Comparison of ENCODE assay signal across 1 cellular context in the genomic region with DNA sequence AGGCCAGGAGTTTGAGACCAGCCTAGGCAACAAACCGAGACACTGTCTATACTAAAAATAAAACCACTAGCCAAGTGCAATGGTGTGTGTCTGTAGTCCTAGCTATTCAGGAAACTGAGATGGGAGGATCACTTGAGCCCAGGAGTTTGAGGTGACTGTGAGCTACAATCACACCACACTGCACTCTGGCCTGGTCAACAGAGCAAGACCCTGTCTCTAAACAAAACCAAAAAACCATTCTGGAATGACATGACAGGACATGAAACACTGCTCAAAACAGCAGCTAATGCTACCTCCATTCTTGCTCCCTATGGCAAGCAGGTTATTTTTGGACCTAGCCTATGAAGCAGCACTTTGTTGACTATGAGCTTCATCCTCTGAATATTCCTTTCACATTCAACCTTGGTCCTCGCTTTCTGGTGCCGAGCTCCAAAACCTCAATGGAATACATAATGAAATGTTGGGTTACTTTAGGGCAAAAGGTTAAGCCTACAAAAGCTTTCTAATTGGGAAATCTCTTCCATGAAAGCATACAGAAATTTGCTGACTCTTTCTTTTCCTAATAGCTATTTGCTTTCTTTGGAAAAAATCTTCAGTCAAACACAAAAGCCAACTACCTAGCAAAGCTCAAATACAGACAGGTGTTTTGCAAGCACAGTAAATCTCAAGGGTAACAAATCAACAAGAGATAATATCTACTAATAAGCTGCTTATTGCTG.
A peak's percentile ranks its signal among the peaks of the same experiment; 100 is the strongest.
TF ChIP-seq lines count a peak whose summit lies in the region.

No MANE protein-coding gene starts in this region.

TF ChIP-seq in HepG2, 621 proteins besides CTCF, POLR2A, EP300 and RAD21 (continued from another document and continues in another):
- TF ChIP-seq KLF16 (CRISPR knock-in tag; IDR thresholded peaks at IDR 0.05) (0 out of 4 replicates have a peak, but pooled peaks of 1 of the 2 experiments have one; percentile 59), NR2F6 (IDR thresholded peaks at IDR 0.05) (peak; percentile 99), NR2F6 (CRISPR knock-in tag; IDR thresholded peaks at IDR 0.05) (peak; percentile 96), MED1 (CRISPR knock-in tag; IDR thresholded peaks at IDR 0.05) (peak; percentile 29; the same call in 1 of the 2 replicates), SOX13 (IDR thresholded peaks at IDR 0.05) (0 out of 2 replicates have a peak, but pooled peaks have one; percentile 60), SOX13 (CRISPR knock-in tag; conservative IDR thresholded peaks at IDR 0.05 in 1 of 2, IDR thresholded peaks at IDR 0.05 in 1 of 2) (peak in 1 of 2 experiments; percentile 93; a peak in 2 of 4 replicates), HMG20A (CRISPR knock-in tag; IDR thresholded peaks at IDR 0.05; ENCODE audit: borderline replicate concordance) (peak; percentile 87), ARNT2 (CRISPR knock-in tag; IDR thresholded peaks at IDR 0.05; ENCODE audit: low read depth) (0 out of 2 replicates have a peak, but pooled peaks have one; percentile 26), ZNF431 (CRISPR knock-in tag; IDR thresholded peaks at IDR 0.05; ENCODE audit: borderline replicate concordance, low read depth) (no peak), ETV6 (CRISPR knock-in tag; conservative IDR thresholded peaks at IDR 0.05) (no peak), HOXA7 (CRISPR knock-in tag; IDR thresholded peaks at IDR 0.05) (no peak), SATB2 (CRISPR knock-in tag; IDR thresholded peaks at IDR 0.05) (peak; percentile 86; the same call in 1 of the 2 replicates), ZNF335 (CRISPR knock-in tag; IDR thresholded peaks at IDR 0.05) (no peak), RXRB (CRISPR knock-in tag; IDR thresholded peaks at IDR 0.05; ENCODE audit: borderline replicate concordance) (peak; percentile 80), ZNF296 (CRISPR knock-in tag; conservative IDR thresholded peaks at IDR 0.05) (no peak), ZNF292 (CRISPR knock-in tag; IDR thresholded peaks at IDR 0.05; ENCODE audit: borderline replicate concordance, low read depth) (peak; percentile 79; the same call in 1 of the 2 replicates), NR2F1 (CRISPR knock-in tag; IDR thresholded peaks at IDR 0.05) (peak; percentile 62 to 94; a peak in 3 of 4 replicates), SNAI1 (CRISPR knock-in tag; IDR thresholded peaks at IDR 0.05; ENCODE audit: borderline replicate concordance) (0 out of 2 replicates have a peak, but pooled peaks have one; percentile 42), ZNF121 (CRISPR knock-in tag; IDR thresholded peaks at IDR 0.05) (peak; percentile 93), FOXO1 (CRISPR knock-in tag; IDR thresholded peaks at IDR 0.05) (peak; percentile 49; the same call in 1 of the 2 replicates), KLF6 (CRISPR knock-in tag; IDR thresholded peaks at IDR 0.05) (0 out of 2 replicates have a peak, but pooled peaks have one; percentile 71), BCL6 (CRISPR knock-in tag; IDR thresholded peaks at IDR 0.05) (peak; percentile 99), ZNF138 (CRISPR knock-in tag; IDR thresholded peaks at IDR 0.05; ENCODE audit: low read depth) (no peak), ZNF101 (CRISPR knock-in tag; IDR thresholded peaks at IDR 0.05; ENCODE audit: borderline replicate concordance, low read depth) (no peak), ASH2L (IDR thresholded peaks at IDR 0.05; ENCODE audit: insufficient read length, low read depth, low read length) (peak; percentile 27)
- TF ChIP-seq, protein P1, sequence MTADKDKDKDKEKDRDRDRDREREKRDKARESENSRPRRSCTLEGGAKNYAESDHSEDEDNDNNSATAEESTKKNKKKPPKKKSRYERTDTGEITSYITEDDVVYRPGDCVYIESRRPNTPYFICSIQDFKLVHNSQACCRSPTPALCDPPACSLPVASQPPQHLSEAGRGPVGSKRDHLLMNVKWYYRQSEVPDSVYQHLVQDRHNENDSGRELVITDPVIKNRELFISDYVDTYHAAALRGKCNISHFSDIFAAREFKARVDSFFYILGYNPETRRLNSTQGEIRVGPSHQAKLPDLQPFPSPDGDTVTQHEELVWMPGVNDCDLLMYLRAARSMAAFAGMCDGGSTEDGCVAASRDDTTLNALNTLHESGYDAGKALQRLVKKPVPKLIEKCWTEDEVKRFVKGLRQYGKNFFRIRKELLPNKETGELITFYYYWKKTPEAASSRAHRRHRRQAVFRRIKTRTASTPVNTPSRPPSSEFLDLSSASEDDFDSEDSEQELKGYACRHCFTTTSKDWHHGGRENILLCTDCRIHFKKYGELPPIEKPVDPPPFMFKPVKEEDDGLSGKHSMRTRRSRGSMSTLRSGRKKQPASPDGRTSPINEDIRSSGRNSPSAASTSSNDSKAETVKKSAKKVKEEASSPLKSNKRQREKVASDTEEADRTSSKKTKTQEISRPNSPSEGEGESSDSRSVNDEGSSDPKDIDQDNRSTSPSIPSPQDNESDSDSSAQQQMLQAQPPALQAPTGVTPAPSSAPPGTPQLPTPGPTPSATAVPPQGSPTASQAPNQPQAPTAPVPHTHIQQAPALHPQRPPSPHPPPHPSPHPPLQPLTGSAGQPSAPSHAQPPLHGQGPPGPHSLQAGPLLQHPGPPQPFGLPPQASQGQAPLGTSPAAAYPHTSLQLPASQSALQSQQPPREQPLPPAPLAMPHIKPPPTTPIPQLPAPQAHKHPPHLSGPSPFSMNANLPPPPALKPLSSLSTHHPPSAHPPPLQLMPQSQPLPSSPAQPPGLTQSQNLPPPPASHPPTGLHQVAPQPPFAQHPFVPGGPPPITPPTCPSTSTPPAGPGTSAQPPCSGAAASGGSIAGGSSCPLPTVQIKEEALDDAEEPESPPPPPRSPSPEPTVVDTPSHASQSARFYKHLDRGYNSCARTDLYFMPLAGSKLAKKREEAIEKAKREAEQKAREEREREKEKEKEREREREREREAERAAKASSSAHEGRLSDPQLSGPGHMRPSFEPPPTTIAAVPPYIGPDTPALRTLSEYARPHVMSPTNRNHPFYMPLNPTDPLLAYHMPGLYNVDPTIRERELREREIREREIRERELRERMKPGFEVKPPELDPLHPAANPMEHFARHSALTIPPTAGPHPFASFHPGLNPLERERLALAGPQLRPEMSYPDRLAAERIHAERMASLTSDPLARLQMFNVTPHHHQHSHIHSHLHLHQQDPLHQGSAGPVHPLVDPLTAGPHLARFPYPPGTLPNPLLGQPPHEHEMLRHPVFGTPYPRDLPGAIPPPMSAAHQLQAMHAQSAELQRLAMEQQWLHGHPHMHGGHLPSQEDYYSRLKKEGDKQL (CRISPR knock-in tag; IDR thresholded peaks at IDR 0.05; ENCODE audit: low read depth), result peak; percentile 99
- TF ChIP-seq, protein P2, sequence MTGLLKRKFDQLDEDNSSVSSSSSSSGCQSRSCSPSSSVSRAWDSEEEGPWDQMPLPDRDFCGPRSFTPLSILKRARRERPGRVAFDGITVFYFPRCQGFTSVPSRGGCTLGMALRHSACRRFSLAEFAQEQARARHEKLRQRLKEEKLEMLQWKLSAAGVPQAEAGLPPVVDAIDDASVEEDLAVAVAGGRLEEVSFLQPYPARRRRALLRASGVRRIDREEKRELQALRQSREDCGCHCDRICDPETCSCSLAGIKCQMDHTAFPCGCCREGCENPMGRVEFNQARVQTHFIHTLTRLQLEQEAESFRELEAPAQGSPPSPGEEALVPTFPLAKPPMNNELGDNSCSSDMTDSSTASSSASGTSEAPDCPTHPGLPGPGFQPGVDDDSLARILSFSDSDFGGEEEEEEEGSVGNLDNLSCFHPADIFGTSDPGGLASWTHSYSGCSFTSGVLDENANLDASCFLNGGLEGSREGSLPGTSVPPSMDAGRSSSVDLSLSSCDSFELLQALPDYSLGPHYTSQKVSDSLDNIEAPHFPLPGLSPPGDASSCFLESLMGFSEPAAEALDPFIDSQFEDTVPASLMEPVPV (CRISPR knock-in tag; IDR thresholded peaks at IDR 0.05), result 0 out of 2 replicates have a peak, but pooled peaks have one; percentile 12
- TF ChIP-seq, protein P3, sequence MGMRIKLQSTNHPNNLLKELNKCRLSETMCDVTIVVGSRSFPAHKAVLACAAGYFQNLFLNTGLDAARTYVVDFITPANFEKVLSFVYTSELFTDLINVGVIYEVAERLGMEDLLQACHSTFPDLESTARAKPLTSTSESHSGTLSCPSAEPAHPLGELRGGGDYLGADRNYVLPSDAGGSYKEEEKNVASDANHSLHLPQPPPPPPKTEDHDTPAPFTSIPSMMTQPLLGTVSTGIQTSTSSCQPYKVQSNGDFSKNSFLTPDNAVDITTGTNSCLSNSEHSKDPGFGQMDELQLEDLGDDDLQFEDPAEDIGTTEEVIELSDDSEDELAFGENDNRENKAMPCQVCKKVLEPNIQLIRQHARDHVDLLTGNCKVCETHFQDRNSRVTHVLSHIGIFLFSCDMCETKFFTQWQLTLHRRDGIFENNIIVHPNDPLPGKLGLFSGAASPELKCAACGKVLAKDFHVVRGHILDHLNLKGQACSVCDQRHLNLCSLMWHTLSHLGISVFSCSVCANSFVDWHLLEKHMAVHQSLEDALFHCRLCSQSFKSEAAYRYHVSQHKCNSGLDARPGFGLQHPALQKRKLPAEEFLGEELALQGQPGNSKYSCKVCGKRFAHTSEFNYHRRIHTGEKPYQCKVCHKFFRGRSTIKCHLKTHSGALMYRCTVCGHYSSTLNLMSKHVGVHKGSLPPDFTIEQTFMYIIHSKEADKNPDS (CRISPR knock-in tag; IDR thresholded peaks at IDR 0.05), result peak; percentile 55; the same call in 1 of the 2 replicates
- TF ChIP-seq, protein P4, sequence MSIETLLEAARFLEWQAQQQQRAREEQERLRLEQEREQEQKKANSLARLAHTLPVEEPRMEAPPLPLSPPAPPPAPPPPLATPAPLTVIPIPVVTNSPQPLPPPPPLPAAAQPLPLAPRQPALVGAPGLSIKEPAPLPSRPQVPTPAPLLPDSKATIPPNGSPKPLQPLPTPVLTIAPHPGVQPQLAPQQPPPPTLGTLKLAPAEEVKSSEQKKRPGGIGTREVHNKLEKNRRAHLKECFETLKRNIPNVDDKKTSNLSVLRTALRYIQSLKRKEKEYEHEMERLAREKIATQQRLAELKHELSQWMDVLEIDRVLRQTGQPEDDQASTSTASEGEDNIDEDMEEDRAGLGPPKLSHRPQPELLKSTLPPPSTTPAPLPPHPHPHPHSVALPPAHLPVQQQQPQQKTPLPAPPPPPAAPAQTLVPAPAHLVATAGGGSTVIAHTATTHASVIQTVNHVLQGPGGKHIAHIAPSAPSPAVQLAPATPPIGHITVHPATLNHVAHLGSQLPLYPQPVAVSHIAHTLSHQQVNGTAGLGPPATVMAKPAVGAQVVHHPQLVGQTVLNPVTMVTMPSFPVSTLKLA (IDR thresholded peaks at IDR 0.05), result no peak
- TF ChIP-seq, protein P5, sequence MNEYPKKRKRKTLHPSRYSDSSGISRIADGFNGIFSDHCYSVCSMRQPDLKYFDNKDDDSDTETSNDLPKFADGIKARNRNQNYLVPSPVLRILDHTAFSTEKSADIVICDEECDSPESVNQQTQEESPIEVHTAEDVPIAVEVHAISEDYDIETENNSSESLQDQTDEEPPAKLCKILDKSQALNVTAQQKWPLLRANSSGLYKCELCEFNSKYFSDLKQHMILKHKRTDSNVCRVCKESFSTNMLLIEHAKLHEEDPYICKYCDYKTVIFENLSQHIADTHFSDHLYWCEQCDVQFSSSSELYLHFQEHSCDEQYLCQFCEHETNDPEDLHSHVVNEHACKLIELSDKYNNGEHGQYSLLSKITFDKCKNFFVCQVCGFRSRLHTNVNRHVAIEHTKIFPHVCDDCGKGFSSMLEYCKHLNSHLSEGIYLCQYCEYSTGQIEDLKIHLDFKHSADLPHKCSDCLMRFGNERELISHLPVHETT (CRISPR knock-in tag; conservative IDR thresholded peaks at IDR 0.05), result no peak
- TF ChIP-seq, protein P6, sequence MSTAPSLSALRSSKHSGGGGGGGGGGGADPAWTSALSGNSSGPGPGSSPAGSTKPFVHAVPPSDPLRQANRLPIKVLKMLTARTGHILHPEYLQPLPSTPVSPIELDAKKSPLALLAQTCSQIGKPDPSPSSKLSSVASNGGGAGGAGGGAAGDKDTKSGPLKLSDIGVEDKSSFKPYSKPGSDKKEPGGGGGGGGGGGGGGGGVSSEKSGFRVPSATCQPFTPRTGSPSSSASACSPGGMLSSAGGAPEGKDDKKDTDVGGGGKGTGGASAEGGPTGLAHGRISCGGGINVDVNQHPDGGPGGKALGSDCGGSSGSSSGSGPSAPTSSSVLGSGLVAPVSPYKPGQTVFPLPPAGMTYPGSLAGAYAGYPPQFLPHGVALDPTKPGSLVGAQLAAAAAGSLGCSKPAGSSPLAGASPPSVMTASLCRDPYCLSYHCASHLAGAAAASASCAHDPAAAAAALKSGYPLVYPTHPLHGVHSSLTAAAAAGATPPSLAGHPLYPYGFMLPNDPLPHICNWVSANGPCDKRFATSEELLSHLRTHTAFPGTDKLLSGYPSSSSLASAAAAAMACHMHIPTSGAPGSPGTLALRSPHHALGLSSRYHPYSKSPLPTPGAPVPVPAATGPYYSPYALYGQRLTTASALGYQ (CRISPR knock-in tag; IDR thresholded peaks at IDR 0.05), result peak; percentile 91
- TF ChIP-seq, protein P7, sequence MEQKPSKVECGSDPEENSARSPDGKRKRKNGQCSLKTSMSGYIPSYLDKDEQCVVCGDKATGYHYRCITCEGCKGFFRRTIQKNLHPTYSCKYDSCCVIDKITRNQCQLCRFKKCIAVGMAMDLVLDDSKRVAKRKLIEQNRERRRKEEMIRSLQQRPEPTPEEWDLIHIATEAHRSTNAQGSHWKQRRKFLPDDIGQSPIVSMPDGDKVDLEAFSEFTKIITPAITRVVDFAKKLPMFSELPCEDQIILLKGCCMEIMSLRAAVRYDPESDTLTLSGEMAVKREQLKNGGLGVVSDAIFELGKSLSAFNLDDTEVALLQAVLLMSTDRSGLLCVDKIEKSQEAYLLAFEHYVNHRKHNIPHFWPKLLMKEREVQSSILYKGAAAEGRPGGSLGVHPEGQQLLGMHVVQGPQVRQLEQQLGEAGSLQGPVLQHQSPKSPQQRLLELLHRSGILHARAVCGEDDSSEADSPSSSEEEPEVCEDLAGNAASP (CRISPR knock-in tag; IDR thresholded peaks at IDR 0.05; ENCODE audit: borderline replicate concordance), result peak; percentile 72; the same call in 1 of the 2 replicates
- TF ChIP-seq, protein P8, sequence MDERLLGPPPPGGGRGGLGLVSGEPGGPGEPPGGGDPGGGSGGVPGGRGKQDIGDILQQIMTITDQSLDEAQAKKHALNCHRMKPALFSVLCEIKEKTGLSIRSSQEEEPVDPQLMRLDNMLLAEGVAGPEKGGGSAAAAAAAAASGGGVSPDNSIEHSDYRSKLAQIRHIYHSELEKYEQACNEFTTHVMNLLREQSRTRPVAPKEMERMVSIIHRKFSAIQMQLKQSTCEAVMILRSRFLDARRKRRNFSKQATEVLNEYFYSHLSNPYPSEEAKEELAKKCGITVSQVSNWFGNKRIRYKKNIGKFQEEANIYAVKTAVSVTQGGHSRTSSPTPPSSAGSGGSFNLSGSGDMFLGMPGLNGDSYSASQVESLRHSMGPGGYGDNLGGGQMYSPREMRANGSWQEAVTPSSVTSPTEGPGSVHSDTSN (CRISPR knock-in tag; IDR thresholded peaks at IDR 0.05), result no peak
